In genomic region chr10:121753726-121754476, GRCh38 we compare ENCODE assay signal across 9 cellular contexts.
A peak's percentile ranks its signal among the peaks of the same experiment; 100 is the strongest.
DNase-seq lines count a peak whose midpoint lies in the region; ATAC-seq lines count a peak whose summit lies in the region.
"Had no signal": no experiment of that assay in that cellular context is flagged by ENCODE, and none has a peak within 500 bp of the region (broad histone marks: within the 10 kb centered on the region; RNA-seq: fewer than 3 reads in every experiment).

No MANE protein-coding gene starts in this region.

- ATAC-seq in GM19035 (IDR thresholded peaks at IDR 0.05; ENCODE audit: unreplicated experiment) (peak; percentile 88), HG03103 (IDR thresholded peaks at IDR 0.05; ENCODE audit: low read depth, unreplicated experiment) (peak; percentile 84), sciatic nerve (no peak), GM19397 (IDR thresholded peaks at IDR 0.05; ENCODE audit: unreplicated experiment) (no peak)

- intact Hi-C loops in sciatic nerve (cut with DNase I) = no loop called here

- peak; percentile 21 for DNase-seq in COLO829 (ENCODE audit: low spot score)
- DNase-seq in RPMI8226 = peak; percentile 15
- peak; percentile 12 for DNase-seq in germinal center (ENCODE audit: low spot score)
- no peak for DNase-seq in sciatic nerve (ENCODE audit: low spot score)
- DNase-seq in hippocampal formation (lab: John Stamatoyannopoulos, UW) = no peak
- DNase-seq: pancreas had no signal

Comparison
In these comparisons a context has a peak if more than half of its experiments do, and no peak if none do; other contexts are left out.
1. DNase-seq: peak in COLO829 (single experiment), RPMI8226 (single experiment) and germinal center (single experiment); none in sciatic nerve (single experiment) and hippocampal formation (0 of 2).
2. ATAC-seq: peak in GM19035 (single experiment) and HG03103 (single experiment); none in sciatic nerve (single experiment) and GM19397 (single experiment).